Comparison of ENCODE assay signal across 14 cellular contexts in the genomic region with DNA sequence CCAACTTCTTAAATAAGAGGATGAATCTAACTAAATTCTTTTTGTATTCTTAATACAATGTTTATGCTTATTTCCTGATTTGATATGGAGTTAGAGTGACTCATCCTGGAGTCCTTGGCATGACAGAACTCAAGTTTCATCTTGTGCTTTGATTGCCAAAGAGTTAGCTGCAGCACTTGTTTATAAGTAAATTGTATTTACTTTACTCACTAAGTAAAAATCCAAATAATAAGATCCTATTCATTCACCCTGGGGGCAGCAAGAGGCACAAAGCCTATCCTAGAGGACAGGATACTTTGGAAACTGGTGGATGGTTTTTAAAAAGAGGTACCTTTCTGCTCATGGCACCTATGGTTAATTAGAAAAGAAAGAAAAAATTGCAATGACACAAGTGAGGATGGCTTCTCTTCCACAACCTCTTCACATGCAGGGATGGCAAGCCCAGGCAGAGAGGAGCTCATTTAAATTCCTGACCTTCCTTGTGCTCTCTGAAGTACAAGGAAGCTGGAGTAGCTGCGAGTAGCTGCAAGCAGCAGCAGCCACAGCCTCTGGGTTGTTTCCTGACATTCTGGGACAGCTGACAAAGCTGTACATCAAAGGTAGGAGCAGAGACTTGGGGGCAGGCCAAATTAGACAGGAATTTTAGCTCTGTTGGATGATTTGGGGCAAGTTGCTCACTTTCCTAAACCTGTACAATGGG. TPM values are rescaled to one million over a fixed set of nuclear protein-coding genes. Genes with fewer than 3 reads are reported as not detected.
DNase-seq lines count a peak whose midpoint lies in the region; ATAC-seq and TF ChIP-seq lines count a peak whose summit lies in the region.
"Had no signal": no experiment of that assay in that cellular context is flagged by ENCODE, and none has a peak within 500 bp of the region (broad histone marks: within the 10 kb centered on the region; RNA-seq: fewer than 3 reads in every experiment).

No MANE protein-coding gene starts in this region.

- POLR2A ChIA-PET in SK-N-SH (lab: Yijun Ruan, JAX), result interaction anchor here (0.6 kb wide), 1 partner anchor 12 kb away, joined by 3 read pairs; no protein-coding TSS in a partner anchor

- TF ChIP-seq RAD21 in SK-N-SH (IDR thresholded peaks at IDR 0.05; ENCODE audit: low read length), result no peak

- peaks cover 2 to 6% of the 10 kb centered on the region in 2 experiments; a peak in 2 of 4 replicates for H3K4me1 ChIP-seq in SK-N-SH (ENCODE audit: control insufficient read depth in 1 of 2, insufficient read depth in 2 of 2, low read depth in 1 of 2, low read length in 1 of 2)
- H3K4me1 ChIP-seq: BLaER1, psoas muscle had no signal

- peaks cover 4% of the 10 kb centered on the region for H3K9me3 Mint-ChIP-seq in osteocyte (ENCODE audit: unreplicated experiment)

- no peaks in the 10 kb centered on the region for H3K9me3 ChIP-seq in SK-N-SH
- H3K9me3 ChIP-seq: psoas muscle had no signal

- no peaks in the 10 kb centered on the region for H3K36me3 ChIP-seq in SK-N-SH (replicated peaks in 1 of 2; ENCODE audit: control insufficient read depth in 1 of 2, insufficient read depth in 2 of 2, low read length in 1 of 2)
- H3K36me3 ChIP-seq: BLaER1 had no signal

- TF ChIP-seq EP300 in SK-N-SH (IDR thresholded peaks at IDR 0.05; ENCODE audit: borderline replicate concordance in 1 of 2, low read depth in 1 of 2, low read length in 1 of 2), result no peak

- TF ChIP-seq CTCF in SK-N-SH (IDR thresholded peaks at IDR 0.05) (no peak), fibroblast of mammary gland (conservative IDR thresholded peaks at IDR 0.05; ENCODE audit: control insufficient read depth, insufficient read depth, low read depth, low read length) (no peak), osteocyte (IDR thresholded peaks at IDR 0.05) (no peak)

- H3K4me3 Mint-ChIP-seq in osteocyte (ENCODE audit: unreplicated experiment), result no peak overlapping the region
- H3K4me3 Mint-ChIP-seq: brain had no signal

- H3K36me3 Mint-ChIP-seq in osteocyte (ENCODE audit: unreplicated experiment), result peaks cover 4% of the 10 kb centered on the region

- H3K79me2 ChIP-seq in SK-N-SH (ENCODE audit: insufficient read depth), result no peaks in the 10 kb centered on the region

- peaks cover 5% of the 10 kb centered on the region for H3K27me3 Mint-ChIP-seq in osteocyte (ENCODE audit: unreplicated experiment)
- H3K27me3 Mint-ChIP-seq: brain had no signal

- no peak overlapping the region for H3K4me3 ChIP-seq in SK-N-SH (ENCODE audit: low read depth in 2 of 2, low read length in 1 of 2)
- no peak overlapping the region for H3K4me3 ChIP-seq in fibroblast of mammary gland (ENCODE audit: control insufficient read depth, low read depth, low read length)
- H3K4me3 ChIP-seq: BLaER1, psoas muscle had no signal

- no peak overlapping the region for H2AFZ ChIP-seq in SK-N-SH (ENCODE audit: low read depth)

- peak; percentile 7 for DNase-seq in NCI-H2196 (lab: John Stamatoyannopoulos, UW; ENCODE audit: unreplicated experiment)
- DNase-seq in NCI-H2196 treated with DMSO at 0.1 percent for 48 hours (lab: John Stamatoyannopoulos, UW; ENCODE audit: unreplicated experiment), result no peak
- no peak for DNase-seq in SK-N-SH
- DNase-seq in fibroblast of mammary gland (ENCODE audit: low read depth), result peak; percentile 91
- peak; percentile 31 for DNase-seq in smooth muscle cell of the brain vasculature (ENCODE audit: low read depth, low spot score)
- DNase-seq in HuH-7.5 (ENCODE audit: low spot score), result no peak
- no peak for DNase-seq in osteocyte (ENCODE audit: extremely low spot score, unreplicated experiment)
- DNase-seq: activated CD4-positive, alpha-beta T cell treated with anti-CD3 and anti-CD28 coated beads, Interleukin-2, amount 50 U/mL, for 1 hour; KBM-7; psoas muscle had no signal

- WGBS in SK-N-SH (ENCODE audit: low lambda C conversion rate), result 88% methylated on average over 1 of the region's 1 CpG

- H3K4me1 Mint-ChIP-seq in osteocyte (ENCODE audit: unreplicated experiment), result peaks cover 7% of the 10 kb centered on the region

- H3K27ac ChIP-seq in SK-N-SH (ENCODE audit: low read depth in 2 of 2, low read length in 1 of 2), result no peak overlapping the region
- H3K27ac ChIP-seq: BLaER1, psoas muscle had no signal

- no peaks in the 10 kb centered on the region for H4K20me1 ChIP-seq in SK-N-SH (ENCODE audit: insufficient read depth)
- H4K20me1 ChIP-seq: BLaER1 had no signal

- no peaks in the 10 kb centered on the region for H3K27me3 ChIP-seq in SK-N-SH (ENCODE audit: insufficient read depth)
- H3K27me3 ChIP-seq: BLaER1 had no signal

- no peaks in the 10 kb centered on the region for H3K9me2 ChIP-seq in SK-N-SH

- no peaks in the 10 kb centered on the region for H3F3A ChIP-seq in SK-N-SH (replicated peaks; ENCODE audit: insufficient read depth)

- CTCF ChIA-PET in SK-N-SH (lab: Yijun Ruan, JAX), result interaction anchor here (0.6 to 12.0 kb wide), 3 partner anchors 10 to 122 kb away, joined by 3 to 409 read pairs (median 3); no protein-coding TSS in a partner anchor

- peak overlapping the region; percentile 9; the same call in 1 of the 2 replicates for H3K4me2 ChIP-seq in SK-N-SH
- H3K4me2 ChIP-seq: BLaER1 had no signal

- no peak overlapping the region for H3K27ac Mint-ChIP-seq in osteocyte (ENCODE audit: unreplicated experiment)

- H3K9ac ChIP-seq in SK-N-SH, result no peak overlapping the region
- H3K9ac ChIP-seq: BLaER1 had no signal

- ATAC-seq in HG02973 (IDR thresholded peaks at IDR 0.05; ENCODE audit: unreplicated experiment), result no peak
- ATAC-seq: Panc1, psoas muscle had no signal

TF ChIP-seq in SK-N-SH, 30 proteins besides CTCF, POLR2A, EP300 and RAD21:
- TF ChIP-seq, protein P1, sequence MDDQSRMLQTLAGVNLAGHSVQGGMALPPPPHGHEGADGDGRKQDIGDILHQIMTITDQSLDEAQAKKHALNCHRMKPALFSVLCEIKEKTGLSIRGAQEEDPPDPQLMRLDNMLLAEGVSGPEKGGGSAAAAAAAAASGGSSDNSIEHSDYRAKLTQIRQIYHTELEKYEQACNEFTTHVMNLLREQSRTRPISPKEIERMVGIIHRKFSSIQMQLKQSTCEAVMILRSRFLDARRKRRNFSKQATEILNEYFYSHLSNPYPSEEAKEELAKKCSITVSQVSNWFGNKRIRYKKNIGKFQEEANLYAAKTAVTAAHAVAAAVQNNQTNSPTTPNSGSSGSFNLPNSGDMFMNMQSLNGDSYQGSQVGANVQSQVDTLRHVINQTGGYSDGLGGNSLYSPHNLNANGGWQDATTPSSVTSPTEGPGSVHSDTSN (IDR thresholded peaks at IDR 0.05), result no peak
- TF ChIP-seq TCF12 (IDR thresholded peaks at IDR 0.05) (no peak), SMC3 (IDR thresholded peaks at IDR 0.05; ENCODE audit: low read depth, low read length) (no peak), JUND (IDR thresholded peaks at IDR 0.05) (peak; percentile 56), FOSL2 (IDR thresholded peaks at IDR 0.05; ENCODE audit: borderline replicate concordance, low read depth) (peak; percentile 73), FOXM1 (IDR thresholded peaks at IDR 0.05; ENCODE audit: low read depth) (no peak)
- TF ChIP-seq, protein P2, sequence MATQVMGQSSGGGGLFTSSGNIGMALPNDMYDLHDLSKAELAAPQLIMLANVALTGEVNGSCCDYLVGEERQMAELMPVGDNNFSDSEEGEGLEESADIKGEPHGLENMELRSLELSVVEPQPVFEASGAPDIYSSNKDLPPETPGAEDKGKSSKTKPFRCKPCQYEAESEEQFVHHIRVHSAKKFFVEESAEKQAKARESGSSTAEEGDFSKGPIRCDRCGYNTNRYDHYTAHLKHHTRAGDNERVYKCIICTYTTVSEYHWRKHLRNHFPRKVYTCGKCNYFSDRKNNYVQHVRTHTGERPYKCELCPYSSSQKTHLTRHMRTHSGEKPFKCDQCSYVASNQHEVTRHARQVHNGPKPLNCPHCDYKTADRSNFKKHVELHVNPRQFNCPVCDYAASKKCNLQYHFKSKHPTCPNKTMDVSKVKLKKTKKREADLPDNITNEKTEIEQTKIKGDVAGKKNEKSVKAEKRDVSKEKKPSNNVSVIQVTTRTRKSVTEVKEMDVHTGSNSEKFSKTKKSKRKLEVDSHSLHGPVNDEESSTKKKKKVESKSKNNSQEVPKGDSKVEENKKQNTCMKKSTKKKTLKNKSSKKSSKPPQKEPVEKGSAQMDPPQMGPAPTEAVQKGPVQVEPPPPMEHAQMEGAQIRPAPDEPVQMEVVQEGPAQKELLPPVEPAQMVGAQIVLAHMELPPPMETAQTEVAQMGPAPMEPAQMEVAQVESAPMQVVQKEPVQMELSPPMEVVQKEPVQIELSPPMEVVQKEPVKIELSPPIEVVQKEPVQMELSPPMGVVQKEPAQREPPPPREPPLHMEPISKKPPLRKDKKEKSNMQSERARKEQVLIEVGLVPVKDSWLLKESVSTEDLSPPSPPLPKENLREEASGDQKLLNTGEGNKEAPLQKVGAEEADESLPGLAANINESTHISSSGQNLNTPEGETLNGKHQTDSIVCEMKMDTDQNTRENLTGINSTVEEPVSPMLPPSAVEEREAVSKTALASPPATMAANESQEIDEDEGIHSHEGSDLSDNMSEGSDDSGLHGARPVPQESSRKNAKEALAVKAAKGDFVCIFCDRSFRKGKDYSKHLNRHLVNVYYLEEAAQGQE (IDR thresholded peaks at IDR 0.05; ENCODE audit: low read depth, low read length), result no peak

RNA-seq across cellular contexts. Expression of a gene that starts 28.5 kb away (rescaled TPM):
- 7.9 and 11.2 TPM in 2 replicates for polyA plus RNA-seq in SK-N-SH (2012; rRNA removed)
- polyA plus RNA-seq in SK-N-SH (2012; cell fraction: cytosol; rRNA removed), result 10.8 and 12.8 TPM in 2 replicates
- 7.3 and 16.5 TPM in 2 replicates for polyA plus RNA-seq in SK-N-SH (2012; cell fraction: nucleus; rRNA removed)
- 11.0 and 12.7 TPM in 2 replicates for total RNA-seq in osteocyte

Comparison
In these comparisons a context has a peak if more than half of its experiments do, and no peak if none do; other contexts are left out.
1. DNase-seq: peak in NCI-H2196 (single experiment), fibroblast of mammary gland (single experiment) and smooth muscle cell of the brain vasculature (single experiment); none in NCI-H2196 treated with DMSO at 0.1 percent for 48 hours (single experiment), SK-N-SH (single experiment), HuH-7.5 (single experiment) and osteocyte (single experiment).